ENCODE assay signal across 13 cellular contexts in the genomic region with DNA sequence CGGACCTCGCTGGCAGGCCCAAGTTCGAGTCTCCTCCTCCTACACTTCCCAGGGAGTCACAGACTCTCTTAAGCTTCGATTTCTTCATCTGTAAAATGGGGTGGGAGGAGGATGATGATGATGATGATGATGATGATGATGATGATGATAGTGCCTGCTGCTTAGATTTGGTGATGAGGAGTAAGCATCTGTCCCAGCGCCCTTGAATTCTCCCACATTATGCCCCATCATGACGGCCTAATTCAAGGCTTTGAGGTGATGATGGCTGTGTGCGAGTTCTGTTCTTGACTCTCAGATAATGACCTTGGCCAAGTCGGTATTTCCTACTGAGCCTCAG. TPM values are rescaled to one million over a fixed set of nuclear protein-coding genes. Genes with fewer than 3 reads are reported as not detected.
DNase-seq lines count a peak whose midpoint lies in the region; ATAC-seq, FAIRE-seq and TF ChIP-seq lines count a peak whose summit lies in the region.
"Had no signal": no experiment of that assay in that cellular context is flagged by ENCODE, and none has a peak within 500 bp of the region (broad histone marks: within the 10 kb centered on the region; RNA-seq: fewer than 3 reads in every experiment).

No MANE protein-coding gene starts in this region.

- DNase-seq in kidney: no peak
- no peak for DNase-seq in testis
- no peak for DNase-seq in GM12891 (ENCODE audit: insufficient read length, low spot score)
- no peak for DNase-seq in Ammon's horn (ENCODE audit: low spot score)
- DNase-seq in naive thymus-derived CD4-positive, alpha-beta T cell: no peak
- DNase-seq: activated CD4-positive, alpha-beta T cell treated with anti-CD3 and anti-CD28 coated beads for 36 hours; NCI-H510A had no signal

- WGBS in HUES64: 59% methylated on average over 8 of the region's 8 CpGs
- 34 to 38% methylated on average over 8 of the region's 8 CpGs for WGBS in testis, 2 donors

- intact Hi-C loops in kidney (cut with DNase I) (no loop called here), testis (cut with DNase I; ENCODE audit: low total_unique reads) (no loop called here)
- intact Hi-C loops in naive thymus-derived CD4-positive, alpha-beta T cell (cut with micrococcal nuclease): no loop called here

- TF ChIP-seq CTCF in kidney (IDR thresholded peaks at IDR 0.05; ENCODE audit: borderline replicate concordance, extremely low read depth, insufficient read depth): no peak
- no peak for TF ChIP-seq CTCF in testis (IDR thresholded peaks at IDR 0.05)

- H3K9me3 ChIP-seq in HUES64 (ENCODE audit: insufficient read depth, low read depth, low read length): no peaks in the 10 kb centered on the region
- no peaks in the 10 kb centered on the region for H3K9me3 ChIP-seq in kidney (ENCODE audit: control insufficient read depth in 1 of 2, low read length in 2 of 2)
- H3K9me3 ChIP-seq in testis: no peaks in the 10 kb centered on the region
- no peaks in the 10 kb centered on the region for H3K9me3 ChIP-seq in naive thymus-derived CD4-positive, alpha-beta T cell (ENCODE audit: control insufficient read depth in 2 of 3, low read length in 3 of 3)

- peaks cover 0 to 8% (median 0%) of the 10 kb centered on the region in 5 donors for H3K36me3 Mint-ChIP-seq in naive thymus-derived CD4-positive, alpha-beta T cell

- POLR2A ChIA-PET in naive thymus-derived CD4-positive, alpha-beta T cell (lab: Charles Lee): no interaction called here

- peak overlapping the region in 2 of 10 donors; percentile 2 to 37 for H3K4me3 Mint-ChIP-seq in naive thymus-derived CD4-positive, alpha-beta T cell
- H3K4me3 Mint-ChIP-seq: activated CD4-positive, alpha-beta T cell treated with anti-CD3 and anti-CD28 coated beads for 36 hours had no signal

- no peaks in the 10 kb centered on the region for H3K9me3 Mint-ChIP-seq in naive thymus-derived CD4-positive, alpha-beta T cell
- H3K9me3 Mint-ChIP-seq: activated T-helper 2 cell treated with anti-CD3 and anti-CD28 coated beads, Interferon-gamma antibody, Interleukin-2, Interleukin-4, amounts not matched to agents 10 μg/mL and 5 μg/mL and 100 μg/mL, durations not matched to agents 14 hours and 24 hours and 36 hours had no signal

- no peak for FAIRE-seq in kidney (lab: Jason Lieb, UNC)
- no peak for FAIRE-seq in GM12891 (lab: Jason Lieb, UNC)
- FAIRE-seq: D721Med had no signal

- H3K27me3 ChIP-seq in HUES64 (ENCODE audit: insufficient read depth, low read length) (peaks cover 19% of the 10 kb centered on the region), testis (no peaks in the 10 kb centered on the region)
- no peaks in the 10 kb centered on the region for H3K27me3 ChIP-seq in naive thymus-derived CD4-positive, alpha-beta T cell (ENCODE audit: control insufficient read depth in 2 of 2, insufficient read depth in 2 of 2, low read length in 2 of 2)

- H3K4me3 ChIP-seq in HUES64 (ENCODE audit: low read length) (peak overlapping the region; percentile 31), kidney (ENCODE audit: low read length in 2 of 2) (peak overlapping the region; percentile 26 to 34), testis (peak overlapping the region in 1 of 2 donors; percentile 68)
- no peak overlapping the region for H3K4me3 ChIP-seq in naive thymus-derived CD4-positive, alpha-beta T cell (ENCODE audit: low read length)
- H3K4me3 ChIP-seq: SK-N-MC had no signal

- H3K4me1 Mint-ChIP-seq in naive thymus-derived CD4-positive, alpha-beta T cell: peaks cover 0 to 10% (median 4%) of the 10 kb centered on the region in 7 donors

- no peaks in the 10 kb centered on the region for H3K36me3 ChIP-seq in HUES64 (ENCODE audit: insufficient read depth, low read length)
- no peaks in the 10 kb centered on the region for H3K36me3 ChIP-seq in kidney (ENCODE audit: control insufficient read depth in 1 of 2, insufficient read depth in 2 of 2, low read length in 2 of 2)
- no peaks in the 10 kb centered on the region for H3K36me3 ChIP-seq in testis (ENCODE audit: low read depth, missing control alignments)
- no peaks in the 10 kb centered on the region for H3K36me3 ChIP-seq in naive thymus-derived CD4-positive, alpha-beta T cell (ENCODE audit: control insufficient read depth in 2 of 3, insufficient read depth in 3 of 3, low read length in 3 of 3)

- H3K27ac ChIP-seq in HUES64 (ENCODE audit: low read depth, low read length): no peak overlapping the region
- H3K27ac ChIP-seq in cingulate gyrus (ENCODE audit: low read depth, low read length): peak overlapping the region; percentile 88
- no peak overlapping the region for H3K27ac ChIP-seq in kidney (ENCODE audit: low read depth in 2 of 2, low read length in 2 of 2)
- H3K27ac ChIP-seq in testis: peak overlapping the region; percentile 82 to 89
- no peak overlapping the region for H3K27ac ChIP-seq in naive thymus-derived CD4-positive, alpha-beta T cell (ENCODE audit: low read depth, low read length)
- H3K27ac ChIP-seq: SK-N-MC had no signal

- ATAC-seq in HG03378 (IDR thresholded peaks at IDR 0.05; ENCODE audit: unreplicated experiment): no peak
- no peak for ATAC-seq in naive thymus-derived CD4-positive, alpha-beta T cell
- ATAC-seq: activated CD4-positive, alpha-beta T cell treated with anti-CD3 and anti-CD28 coated beads for 36 hours had no signal

- H3K9ac ChIP-seq in HUES64 (ENCODE audit: low read depth, low read length) (no peak overlapping the region), kidney (ENCODE audit: low read length in 2 of 2) (no peak overlapping the region)

- CTCF ChIA-PET in naive thymus-derived CD4-positive, alpha-beta T cell (lab: Charles Lee): no interaction called here

- H3K27me3 Mint-ChIP-seq in naive thymus-derived CD4-positive, alpha-beta T cell: peaks cover 55 to 73% (median 71%) of the 10 kb centered on the region in 5 donors

- no peak for TF ChIP-seq POLR2A in testis (IDR thresholded peaks at IDR 0.05)
- no peak for TF ChIP-seq POLR2A in GM12891 (IDR thresholded peaks at IDR 0.05; ENCODE audit: low read depth, low read length)

- no peak overlapping the region for H3K27ac Mint-ChIP-seq in naive thymus-derived CD4-positive, alpha-beta T cell
- H3K27ac Mint-ChIP-seq: activated CD4-positive, alpha-beta T cell treated with anti-CD3 and anti-CD28 coated beads for 36 hours; activated T-helper 2 cell treated with anti-CD3 and anti-CD28 coated beads, Interferon-gamma antibody, Interleukin-2, Interleukin-4, amounts not matched to agents 10 μg/mL and 5 μg/mL and 100 μg/mL, durations not matched to agents 14 hours and 24 hours and 36 hours had no signal

- H3K4me1 ChIP-seq in HUES64 (ENCODE audit: insufficient read depth, low read length): 0 out of 2 replicates have a peak, but pooled peaks cover 6% of the 10 kb centered on the region
- no peaks in the 10 kb centered on the region for H3K4me1 ChIP-seq in kidney (ENCODE audit: control insufficient read depth in 1 of 2, insufficient read depth in 1 of 2, low read depth in 1 of 2, low read length in 2 of 2)
- H3K4me1 ChIP-seq in testis: peaks cover under 1% of the 10 kb centered on the region
- no peaks in the 10 kb centered on the region for H3K4me1 ChIP-seq in naive thymus-derived CD4-positive, alpha-beta T cell (ENCODE audit: control insufficient read depth in 2 of 2, insufficient read depth in 2 of 2, low read length in 2 of 2)

TF ChIP-seq in GM12891, 5 proteins besides CTCF, POLR2A, EP300 and RAD21:
- TF ChIP-seq POLR2AphosphoS5 (IDR thresholded peaks at IDR 0.05; ENCODE audit: low read depth, low read length): no peak
- TF ChIP-seq TAF1 (IDR thresholded peaks at IDR 0.05; ENCODE audit: low read depth, low read length): no peak
- no peak for TF ChIP-seq SPI1 (IDR thresholded peaks at IDR 0.05; ENCODE audit: low read depth, low read length)
- no peak for TF ChIP-seq PAX5 (IDR thresholded peaks at IDR 0.05; ENCODE audit: insufficient read depth, low read length, severe bottlenecking)
- no peak for TF ChIP-seq POU2F2 (IDR thresholded peaks at IDR 0.05; ENCODE audit: low read depth, low read length)
TF ChIP-seq in GM12891: peak in this region for 0.

RNA-seq across cellular contexts. Expression of gene KIAA1755, which starts 0.5 kb away (rescaled TPM):
- polyA plus RNA-seq in HUES64 (2013, experiment 1 of 2): 0.45 TPM
- polyA plus RNA-seq in HUES64 (2013, experiment 2 of 2): 1.1 TPM
- total RNA-seq in kidney: 5.1 TPM
- polyA plus RNA-seq in kidney (ENCODE audit: insufficient read depth, low read depth, low replicate concordance): 1.5 TPM
- 1 to 10 TPM; 7.6 to 9.6 TPM for total RNA-seq in testis
- 5.2 TPM for polyA plus RNA-seq in testis (ENCODE audit: insufficient read depth, low read depth, low replicate concordance)
- not detected for polyA plus RNA-seq in GM12891 (2012; ENCODE audit: low read depth, missing spikeins)
- total RNA-seq in naive thymus-derived CD4-positive, alpha-beta T cell: not detected
- not detected for polyA plus RNA-seq in naive thymus-derived CD4-positive, alpha-beta T cell
- total RNA-seq: activated CD4-positive, alpha-beta T cell treated with anti-CD3 and anti-CD28 coated beads for 36 hours; activated T-helper 2 cell treated with anti-CD3 and anti-CD28 coated beads, Interferon-gamma antibody, Interleukin-2, Interleukin-4, amounts not matched to agents 10 μg/mL and 5 μg/mL and 100 μg/mL, durations not matched to agents 14 hours and 24 hours and 36 hours had no signal

RNA-seq across cellular contexts. Expression of gene BPI, which starts 42.9 kb away (rescaled TPM):
- polyA plus RNA-seq in HUES64 (2013, experiment 1 of 2): not detected
- not detected for polyA plus RNA-seq in HUES64 (2013, experiment 2 of 2)
- total RNA-seq in kidney: 0.16 TPM
- polyA plus RNA-seq in kidney (ENCODE audit: insufficient read depth, low read depth, low replicate concordance): 1.5 TPM
- total RNA-seq in testis: 10 to 100 TPM in 1 of 2 donors, 1 to 10 TPM in 1; 9.3 to 17.5 TPM
- polyA plus RNA-seq in testis (ENCODE audit: insufficient read depth, low read depth, low replicate concordance): 29.0 TPM
- polyA plus RNA-seq in GM12891 (2012; ENCODE audit: low read depth, missing spikeins): not detected
- total RNA-seq in naive thymus-derived CD4-positive, alpha-beta T cell: 1 to 10 TPM in 1 of 5 experiments, under 1 TPM in 1, not detected in 3; 0.29 to 2.4 TPM
- not detected for polyA plus RNA-seq in naive thymus-derived CD4-positive, alpha-beta T cell
- total RNA-seq: activated CD4-positive, alpha-beta T cell treated with anti-CD3 and anti-CD28 coated beads for 36 hours; activated T-helper 2 cell treated with anti-CD3 and anti-CD28 coated beads, Interferon-gamma antibody, Interleukin-2, Interleukin-4, amounts not matched to agents 10 μg/mL and 5 μg/mL and 100 μg/mL, durations not matched to agents 14 hours and 24 hours and 36 hours had no signal

Comparison
In these comparisons a context has a peak if more than half of its experiments do, and no peak if none do; other contexts are left out.
1. H3K27ac ChIP-seq: peak in cingulate gyrus (single experiment) and testis (2 of 2); none in HUES64 (single experiment), kidney (0 of 2) and naive thymus-derived CD4-positive, alpha-beta T cell (single experiment).